ENCODE assay signal across 23 cellular contexts in genomic region chr3:128089135-128089534, GRCh38.
"Had no signal": no experiment of that assay in that cellular context is flagged by ENCODE, and none has a peak within 500 bp of the region (broad histone marks: within the 10 kb centered on the region; RNA-seq: fewer than 3 reads in every experiment).

No MANE protein-coding gene starts in this region.

- H3K9me3 ChIP-seq: SJSA1 had no signal

- ATAC-seq: HepG2, Panc1, PC-3, Right ventricle myocardium inferior had no signal

- H3K27me3 ChIP-seq: SJSA1 had no signal

- H3K4me1 ChIP-seq: SJSA1 had no signal

- H3K4me3 ChIP-seq: SJSA1, SK-N-MC had no signal

- H3K27ac ChIP-seq: RWPE1, SJSA1, SK-N-MC had no signal

- DNase-seq: IMR-90, Karpas-422, KG1, MM.1S, NCI-H1092 treated with DMSO at 0.1 percent for 48 hours, NCI-H1436, NCI-H187, NCI-H2029, NCI-H2081 treated with DMSO at 0.1 percent for 48 hours, NCI-H2171, NCI-H226, NCI-H446, NCI-H510A, NCI-H524 treated with DMSO at 0.1 percent for 48 hours, NCI-H69, PC-3, SHP77 treated with DMSO at 0.1 percent for 48 hours had no signal
